In the genomic region with DNA sequence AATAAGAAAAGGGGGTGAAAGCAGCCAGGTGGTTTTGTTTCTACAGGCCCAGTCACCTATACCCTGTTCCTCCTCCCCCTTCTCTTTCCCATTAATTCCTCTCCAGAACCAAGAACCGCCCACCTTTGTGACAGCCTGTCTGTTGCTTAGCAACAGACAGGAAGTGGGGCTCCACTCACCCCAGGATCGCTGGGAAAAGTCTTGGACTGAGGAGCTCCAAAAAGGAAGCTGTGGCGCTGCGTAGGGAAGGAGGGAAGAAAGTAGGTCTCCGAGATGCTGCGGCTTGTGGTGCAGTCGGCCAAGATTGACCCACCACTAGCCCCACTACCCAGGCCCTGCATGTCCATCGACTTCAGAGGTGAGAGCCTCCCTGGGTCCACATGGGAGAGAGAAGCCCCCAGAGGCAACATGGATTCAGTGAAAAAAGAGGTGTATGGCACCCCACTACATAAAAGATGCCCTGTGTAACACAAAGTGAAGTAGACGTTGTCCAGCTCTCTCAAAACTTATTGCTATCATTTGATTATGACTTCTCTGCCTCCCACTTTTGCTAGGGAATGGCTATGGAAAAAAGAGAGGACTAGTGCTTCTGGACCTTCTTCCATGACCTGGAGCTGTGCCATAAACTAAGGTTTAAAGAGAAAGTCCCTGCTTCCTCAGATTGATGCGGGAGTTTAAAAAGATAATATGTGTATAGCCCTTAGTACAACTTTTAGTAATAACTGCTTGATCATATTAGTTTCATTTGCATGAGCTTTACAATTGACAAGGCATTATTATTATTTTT, we compare ENCODE assay signal across 9 cellular contexts. TPM values are rescaled to one million over a fixed set of nuclear protein-coding genes. Genes with fewer than 3 reads are reported as not detected.
DNase-seq lines count a peak whose midpoint lies in the region; ATAC-seq and TF ChIP-seq lines count a peak whose summit lies in the region.
"Had no signal": no experiment of that assay in that cellular context is flagged by ENCODE, and none has a peak within 500 bp of the region (broad histone marks: within the 10 kb centered on the region; RNA-seq: fewer than 3 reads in every experiment).

A gene (plus strand): TSS at position 201 of the 787 bp plus-strand sequence. CDS start 73 bp downstream, at position 274.

- H3K9me3 ChIP-seq in HUES6 (ENCODE audit: control insufficient read depth, insufficient read depth, low read depth, low read length): no peaks in the 10 kb centered on the region

- H3K9ac ChIP-seq in HUES6 (ENCODE audit: low read length): no peak within 1 kb of the TSS

- H3K27me3 Mint-ChIP-seq in mesothelial cell of epicardium (ENCODE audit: low read depth) (no peaks in the 10 kb centered on the region), immature natural killer cell (ENCODE audit: low read depth in 3 of 3) (peaks cover 3 to 4% (median 3%) of the 10 kb centered on the region in 3 donors)
- H3K27me3 Mint-ChIP-seq in activated CD8-positive, alpha-beta T cell treated with anti-CD3 and anti-CD28 coated beads, Interleukin-2, amount 10 ng/mL, durations not matched to agents 7 days and 5 days (ENCODE audit: low read depth): peaks cover 6% of the 10 kb centered on the region

- H3K27ac ChIP-seq in HUES6 (ENCODE audit: low read depth, low read length): no peak within 1 kb of the TSS

- no peak within 1 kb of the TSS for H3K27ac Mint-ChIP-seq in mesothelial cell of epicardium
- H3K27ac Mint-ChIP-seq in immature natural killer cell: no peak within 1 kb of the TSS
- H3K27ac Mint-ChIP-seq in activated CD8-positive, alpha-beta T cell treated with anti-CD3 and anti-CD28 coated beads, Interleukin-2, amount 10 ng/mL, durations not matched to agents 7 days and 5 days: no peak within 1 kb of the TSS

- no peaks in the 10 kb centered on the region for H3K27me3 ChIP-seq in HUES6 (ENCODE audit: control insufficient read depth, insufficient read depth, low read length)

- no peaks in the 10 kb centered on the region for H3K9me3 Mint-ChIP-seq in mesothelial cell of epicardium
- H3K9me3 Mint-ChIP-seq in immature natural killer cell: no peaks in the 10 kb centered on the region
- no peaks in the 10 kb centered on the region for H3K9me3 Mint-ChIP-seq in activated CD8-positive, alpha-beta T cell treated with anti-CD3 and anti-CD28 coated beads, Interleukin-2, amount 10 ng/mL, durations not matched to agents 7 days and 5 days (ENCODE audit: insufficient read depth)

- no peak for ATAC-seq in activated CD8-positive, alpha-beta T cell treated with anti-CD3 and anti-CD28 coated beads, Interleukin-2, amount 10 ng/mL, durations not matched to agents 7 days and 5 days

- H3K4me3 Mint-ChIP-seq in mesothelial cell of epicardium (peak within 1 kb of the TSS; percentile 56), immature natural killer cell (no peak within 1 kb of the TSS)
- H3K4me3 Mint-ChIP-seq in activated CD8-positive, alpha-beta T cell treated with anti-CD3 and anti-CD28 coated beads, Interleukin-2, amount 10 ng/mL, durations not matched to agents 7 days and 5 days: no peak within 1 kb of the TSS

- H3K4me1 ChIP-seq in HUES6 (ENCODE audit: control insufficient read depth, insufficient read depth, low read length): peaks cover 2% of the 10 kb centered on the region; the same call in 1 of the 2 replicates

- H3K4me1 Mint-ChIP-seq in mesothelial cell of epicardium (peaks cover 6% of the 10 kb centered on the region), immature natural killer cell (peaks cover 0 to 6% of the 10 kb centered on the region in 2 donors)
- peaks cover 7% of the 10 kb centered on the region for H3K4me1 Mint-ChIP-seq in activated CD8-positive, alpha-beta T cell treated with anti-CD3 and anti-CD28 coated beads, Interleukin-2, amount 10 ng/mL, durations not matched to agents 7 days and 5 days (ENCODE audit: low read depth)

- DNase-seq in ACHN (peak; percentile 83), ecto neural progenitor cell (ENCODE audit: low spot score) (peak; percentile 63), mesothelial cell of epicardium (ENCODE audit: low spot score in 2 of 2, unreplicated experiment in 2 of 2) (no peak), immature natural killer cell (no peak), NCI-H345 treated with DMSO at 0.1 percent for 48 hours (lab: John Stamatoyannopoulos, UW; ENCODE audit: unreplicated experiment) (no peak)
- no peak for DNase-seq in activated CD8-positive, alpha-beta T cell treated with anti-CD3 and anti-CD28 coated beads, Interleukin-2, amount 10 ng/mL, durations not matched to agents 7 days and 5 days
- no peak for DNase-seq in effector CD8-positive, alpha-beta T cell (lab: John Stamatoyannopoulos, UW)

- H3K36me3 ChIP-seq in HUES6 (ENCODE audit: control insufficient read depth, insufficient read depth, low read length): no peaks in the 10 kb centered on the region

- no peaks in the 10 kb centered on the region for H3K36me3 Mint-ChIP-seq in mesothelial cell of epicardium
- peaks cover 0 to 3% (median 0%) of the 10 kb centered on the region in 3 donors for H3K36me3 Mint-ChIP-seq in immature natural killer cell
- H3K36me3 Mint-ChIP-seq in activated CD8-positive, alpha-beta T cell treated with anti-CD3 and anti-CD28 coated beads, Interleukin-2, amount 10 ng/mL, durations not matched to agents 7 days and 5 days (ENCODE audit: low read depth): no peaks in the 10 kb centered on the region

- TF ChIP-seq CTCF in mesothelial cell of epicardium (IDR thresholded peaks at IDR 0.05; ENCODE audit: unreplicated experiment): no peak

- CTCF ChIA-PET in activated CD8-positive, alpha-beta T cell treated with anti-CD3 and anti-CD28 coated beads, Interleukin-2, amount 10 ng/mL, durations not matched to agents 7 days and 5 days (lab: Charles Lee): interaction anchor here (0.8 kb wide), 1 partner anchor 469 kb away, joined by 4 read pairs; no protein-coding TSS in a partner anchor

- 0 out of 2 replicates have a peak within 1 kb of the TSS, but pooled peaks have one; percentile 35 for H3K4me3 ChIP-seq in HUES6 (ENCODE audit: low read depth, low read length)

- in situ Hi-C loops in ACHN (cut with HindIII; ENCODE audit: low pct_ligation_motif_present, low pct_unique_long_range_greater_than_20kb, low sequenced_read_pairs): no loop called here

- POLR2A ChIA-PET in activated CD8-positive, alpha-beta T cell treated with anti-CD3 and anti-CD28 coated beads, Interleukin-2, amount 10 ng/mL, durations not matched to agents 7 days and 5 days (lab: Charles Lee): no interaction called here

RNA-seq across cellular contexts. Expression of the gene that starts here (rescaled TPM):
- total RNA-seq in mesothelial cell of epicardium: 0.91 to 1.4 TPM (median 1.1 TPM) in 3 replicates
- polyA plus RNA-seq in immature natural killer cell: not detected
- total RNA-seq in activated CD8-positive, alpha-beta T cell treated with anti-CD3 and anti-CD28 coated beads, Interleukin-2, amount 10 ng/mL, durations not matched to agents 7 days and 5 days: not detected
- total RNA-seq: T-helper 1 cell treated with Interleukin-12 subunit alpha and Interleukin-12 subunit beta and Interleukin-4 antibody, amounts not matched to agents 30 ng/mL and 1 ng/mL, for 36 hours had no signal

Comparison
In these comparisons a context has a peak if more than half of its experiments do, and no peak if none do; other contexts are left out.
1. DNase-seq: peak in ACHN (single experiment) and ecto neural progenitor cell (single experiment); none in mesothelial cell of epicardium (0 of 2), immature natural killer cell (0 of 3), NCI-H345 treated with DMSO at 0.1 percent for 48 hours (single experiment), activated CD8-positive, alpha-beta T cell treated with anti-CD3 and anti-CD28 coated beads, Interleukin-2, amount 10 ng/mL, durations not matched to agents 7 days and 5 days (single experiment) and effector CD8-positive, alpha-beta T cell (single experiment).